In genomic region chr20:51871943-51872342, GRCh38 we compare ENCODE assay signal across 31 cellular contexts.
DNase-seq lines count a peak whose midpoint lies in the region; ATAC-seq, FAIRE-seq and TF ChIP-seq lines count a peak whose summit lies in the region.
"Had no signal": no experiment of that assay in that cellular context is flagged by ENCODE, and none has a peak within 500 bp of the region (broad histone marks: within the 10 kb centered on the region; RNA-seq: fewer than 3 reads in every experiment).

No MANE protein-coding gene starts in this region.

- no peaks in the 10 kb centered on the region for H3K9me3 Mint-ChIP-seq in progenitor cell of endocrine pancreas (ENCODE audit: low read depth)
- H3K9me3 Mint-ChIP-seq: activated naive CD4-positive, alpha-beta T cell treated with anti-CD3 and anti-CD28 coated beads, Interleukin-2, amount 50 U/mL, for 72 hours; activated T-helper 17 cell treated with anti-CD3 and anti-CD28 coated beads, Interleukin-2, amount 50 U/mL, for 72 hours; neural crest cell; stimulated activated effector memory CD8-positive, alpha-beta T cell treated with anti-CD3 and anti-CD28 coated beads, Interleukin-12 subunit alpha, Interleukin-12 subunit beta, amount 100 ng/mL, for 72 hours; WTC11 had no signal

- H3K4me2 ChIP-seq in HCT116 (ENCODE audit: low read length), result peak overlapping the region; percentile 17; the same call in 1 of the 2 replicates
- H3K4me2 ChIP-seq: PC-9 had no signal

- intact Hi-C loops in HCT116 (cut with micrococcal nuclease), result no loop called here

- H3K4me3 ChIP-seq in HCT116 (replicated peaks in 1 of 2; ENCODE audit: low read depth in 1 of 2, low read length in 2 of 2), result no peak overlapping the region
- H3K4me3 ChIP-seq: GM23248, PC-9, right lobe of liver, upper lobe of right lung had no signal

- no peak for ATAC-seq in HCT116
- ATAC-seq: activated naive CD4-positive, alpha-beta T cell treated with anti-CD3 and anti-CD28 coated beads, Interleukin-2, amount 50 U/mL, for 72 hours; activated T-helper 17 cell treated with anti-CD3 and anti-CD28 coated beads, Interleukin-2, amount 50 U/mL, for 72 hours; right lobe of liver; stimulated activated effector memory CD8-positive, alpha-beta T cell treated with anti-CD3 and anti-CD28 coated beads, Interleukin-12 subunit alpha, Interleukin-12 subunit beta, amount 100 ng/mL, for 72 hours; upper lobe of right lung; WTC11 had no signal

- no peak overlapping the region for H2AFZ ChIP-seq in HCT116 (ENCODE audit: low read depth, low read length, poor library complexity, severe bottlenecking)
- H2AFZ ChIP-seq: GM23248, parathyroid adenoma, PC-9 had no signal

- H3K27ac Mint-ChIP-seq in progenitor cell of endocrine pancreas, result peak overlapping the region; percentile 19
- H3K27ac Mint-ChIP-seq: activated naive CD4-positive, alpha-beta T cell treated with anti-CD3 and anti-CD28 coated beads, Interleukin-2, amount 50 U/mL, for 72 hours; activated T-helper 17 cell treated with anti-CD3 and anti-CD28 coated beads, Interleukin-2, amount 50 U/mL, for 72 hours; CD14-positive monocyte; stimulated activated effector memory CD8-positive, alpha-beta T cell treated with anti-CD3 and anti-CD28 coated beads, Interleukin-12 subunit alpha, Interleukin-12 subunit beta, amount 100 ng/mL, for 72 hours; WTC11 had no signal

- POLR2A ChIA-PET in HCT116 (lab: Charles Lee), result no interaction called here

- H4K20me1 ChIP-seq in HCT116 (ENCODE audit: insufficient read depth), result no peaks in the 10 kb centered on the region

- CTCF ChIA-PET in HCT116 (lab: Charles Lee), result no interaction called here

- in situ Hi-C loops in Caki2 (cut with HindIII; ENCODE audit: low pct_unique_long_range_greater_than_20kb, low sequenced_read_pairs), result no loop called here

- H3K9me3 ChIP-seq in HCT116 (ENCODE audit: control insufficient read depth in 1 of 2, insufficient read depth in 1 of 2, low read depth in 1 of 2, low read length in 2 of 2), result no peaks in the 10 kb centered on the region
- H3K9me3 ChIP-seq: right lobe of liver, upper lobe of right lung had no signal

- no peaks in the 10 kb centered on the region for H3K36me3 Mint-ChIP-seq in progenitor cell of endocrine pancreas (ENCODE audit: insufficient read depth)
- H3K36me3 Mint-ChIP-seq: activated naive CD4-positive, alpha-beta T cell treated with anti-CD3 and anti-CD28 coated beads, Interleukin-2, amount 50 U/mL, for 72 hours; CD14-positive monocyte; stimulated activated effector memory CD8-positive, alpha-beta T cell treated with anti-CD3 and anti-CD28 coated beads, Interleukin-12 subunit alpha, Interleukin-12 subunit beta, amount 100 ng/mL, for 72 hours; WTC11 had no signal

- H3K27me3 ChIP-seq in HCT116 (ENCODE audit: insufficient read depth, low read length), result no peaks in the 10 kb centered on the region; the same call in 1 of the 2 replicates
- H3K27me3 ChIP-seq: right lobe of liver, upper lobe of right lung had no signal

- H3K27me3 Mint-ChIP-seq in progenitor cell of endocrine pancreas, result no peaks in the 10 kb centered on the region
- H3K27me3 Mint-ChIP-seq: activated T-helper 17 cell treated with anti-CD3 and anti-CD28 coated beads, Interleukin-2, amount 50 U/mL, for 72 hours had no signal

- DNase-seq in Caki2 (ENCODE audit: low read depth), result peak; percentile 23
- DNase-seq in HCT116 (ENCODE audit: low read depth, low spot score), result no peak
- DNase-seq in epithelial cell of prostate (ENCODE audit: low read depth, low spot score), result peak; percentile 20
- no peak for DNase-seq in progenitor cell of endocrine pancreas (ENCODE audit: low spot score, unreplicated experiment)
- DNase-seq in amniotic stem cell (lab: John Stamatoyannopoulos, UW), result no peak
- DNase-seq in GM19239 (ENCODE audit: insufficient read length, low spot score), result no peak
- DNase-seq in NAMALWA (ENCODE audit: low spot score), result no peak
- DNase-seq: activated CD4-positive, alpha-beta T cell treated with anti-CD3 and anti-CD28 coated beads, Interleukin-2, amount 50 U/mL, for 4 hours; anterior cingulate cortex; effector CD4-positive, alpha-beta T cell; EL; erythroblast; GM23248; mammary epithelial cell; NCI-H1105 treated with DMSO at 0.1 percent for 48 hours; NCI-H446; PC-9; right lobe of liver; Right ventricle myocardium superior; stimulated activated CD4-positive, alpha-beta T cell treated with anti-CD3 and anti-CD28 coated beads, Interleukin-4, amount 100 ng/mL, for 24 hours; substantia nigra; T1000; upper lobe of right lung had no signal

- no peaks in the 10 kb centered on the region for H3K79me2 ChIP-seq in HCT116 (ENCODE audit: insufficient read depth, low read length)
- H3K79me2 ChIP-seq: parathyroid adenoma had no signal

- FAIRE-seq in GM19239 (lab: Jason Lieb, UNC), result no peak
- FAIRE-seq: bronchial epithelial cell had no signal

- no peak for TF ChIP-seq POLR2A in HCT116 (IDR thresholded peaks at IDR 0.05; ENCODE audit: borderline replicate concordance, extremely low read depth, insufficient read depth, insufficient read length)

- TF ChIP-seq CTCF in HCT116 (IDR thresholded peaks at IDR 0.05 in 2 of 3, conservative IDR thresholded peaks at IDR 0.05 in 1 of 3; ENCODE audit: borderline replicate concordance in 1 of 3, insufficient read depth in 1 of 3, low read depth in 2 of 3, low read length in 2 of 3) (no peak), progenitor cell of endocrine pancreas (IDR thresholded peaks at IDR 0.05; ENCODE audit: unreplicated experiment) (no peak)

- H3K4me1 ChIP-seq in HCT116 (ENCODE audit: control insufficient read depth in 1 of 2, insufficient read depth in 2 of 2, low read length in 2 of 2), result no peaks in the 10 kb centered on the region
- H3K4me1 ChIP-seq: parathyroid adenoma, right lobe of liver, upper lobe of right lung had no signal

- H3K4me3 Mint-ChIP-seq in progenitor cell of endocrine pancreas (ENCODE audit: low read depth), result no peak overlapping the region
- H3K4me3 Mint-ChIP-seq: activated T-helper 17 cell treated with anti-CD3 and anti-CD28 coated beads, Interleukin-2, amount 50 U/mL, for 72 hours; CD14-positive monocyte; neural crest cell; stimulated activated effector memory CD8-positive, alpha-beta T cell treated with anti-CD3 and anti-CD28 coated beads, Interleukin-12 subunit alpha, Interleukin-12 subunit beta, amount 100 ng/mL, for 72 hours; WTC11 had no signal

- H3K36me3 ChIP-seq in HCT116 (ENCODE audit: control insufficient read depth in 1 of 2, insufficient read depth in 2 of 2, low read length in 2 of 2), result no peaks in the 10 kb centered on the region
- H3K36me3 ChIP-seq: right lobe of liver, upper lobe of right lung had no signal

- peaks cover 3% of the 10 kb centered on the region for H3K4me1 Mint-ChIP-seq in progenitor cell of endocrine pancreas (ENCODE audit: low read depth)
- H3K4me1 Mint-ChIP-seq: activated T-helper 17 cell treated with anti-CD3 and anti-CD28 coated beads, Interleukin-2, amount 50 U/mL, for 72 hours; CD14-positive monocyte; stimulated activated effector memory CD8-positive, alpha-beta T cell treated with anti-CD3 and anti-CD28 coated beads, Interleukin-12 subunit alpha, Interleukin-12 subunit beta, amount 100 ng/mL, for 72 hours; WTC11 had no signal

- H3K27ac ChIP-seq in HCT116 (ENCODE audit: low read depth, low read length) (no peak overlapping the region), epithelial cell of prostate (no peak overlapping the region)
- H3K27ac ChIP-seq: GM23248, parathyroid adenoma, PC-9, right lobe of liver, upper lobe of right lung had no signal

- no TSS peak for BruUV-seq in HCT116 (replicated peaks; lab: Mats Ljungman, UMichigan)

- H3K9me2 ChIP-seq in HCT116 (ENCODE audit: insufficient read depth), result no peaks in the 10 kb centered on the region

- RAD21 ChIA-PET in HCT116 (lab: Charles Lee; ENCODE audit: low non-redundant PET in 1 of 2, low total read pairs in 2 of 2, uncharacterized antibody in 2 of 2, unreplicated experiment in 2 of 2), result no interaction called here

- H3K9ac ChIP-seq in HCT116 (ENCODE audit: low read length), result no peak overlapping the region
- H3K9ac ChIP-seq: GM23248, parathyroid adenoma had no signal

- no peak for TF ChIP-seq RAD21 in HCT116 (IDR thresholded peaks at IDR 0.05; ENCODE audit: low read depth)

TF ChIP-seq in HCT116, 20 proteins besides CTCF, POLR2A, EP300 and RAD21 (continues in another document):
- TF ChIP-seq CBX3 (IDR thresholded peaks at IDR 0.05; ENCODE audit: low read depth), result no peak
- TF ChIP-seq, protein P1, sequence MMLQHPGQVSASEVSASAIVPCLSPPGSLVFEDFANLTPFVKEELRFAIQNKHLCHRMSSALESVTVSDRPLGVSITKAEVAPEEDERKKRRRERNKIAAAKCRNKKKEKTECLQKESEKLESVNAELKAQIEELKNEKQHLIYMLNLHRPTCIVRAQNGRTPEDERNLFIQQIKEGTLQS (IDR thresholded peaks at IDR 0.05), result no peak
- TF ChIP-seq, protein P2, sequence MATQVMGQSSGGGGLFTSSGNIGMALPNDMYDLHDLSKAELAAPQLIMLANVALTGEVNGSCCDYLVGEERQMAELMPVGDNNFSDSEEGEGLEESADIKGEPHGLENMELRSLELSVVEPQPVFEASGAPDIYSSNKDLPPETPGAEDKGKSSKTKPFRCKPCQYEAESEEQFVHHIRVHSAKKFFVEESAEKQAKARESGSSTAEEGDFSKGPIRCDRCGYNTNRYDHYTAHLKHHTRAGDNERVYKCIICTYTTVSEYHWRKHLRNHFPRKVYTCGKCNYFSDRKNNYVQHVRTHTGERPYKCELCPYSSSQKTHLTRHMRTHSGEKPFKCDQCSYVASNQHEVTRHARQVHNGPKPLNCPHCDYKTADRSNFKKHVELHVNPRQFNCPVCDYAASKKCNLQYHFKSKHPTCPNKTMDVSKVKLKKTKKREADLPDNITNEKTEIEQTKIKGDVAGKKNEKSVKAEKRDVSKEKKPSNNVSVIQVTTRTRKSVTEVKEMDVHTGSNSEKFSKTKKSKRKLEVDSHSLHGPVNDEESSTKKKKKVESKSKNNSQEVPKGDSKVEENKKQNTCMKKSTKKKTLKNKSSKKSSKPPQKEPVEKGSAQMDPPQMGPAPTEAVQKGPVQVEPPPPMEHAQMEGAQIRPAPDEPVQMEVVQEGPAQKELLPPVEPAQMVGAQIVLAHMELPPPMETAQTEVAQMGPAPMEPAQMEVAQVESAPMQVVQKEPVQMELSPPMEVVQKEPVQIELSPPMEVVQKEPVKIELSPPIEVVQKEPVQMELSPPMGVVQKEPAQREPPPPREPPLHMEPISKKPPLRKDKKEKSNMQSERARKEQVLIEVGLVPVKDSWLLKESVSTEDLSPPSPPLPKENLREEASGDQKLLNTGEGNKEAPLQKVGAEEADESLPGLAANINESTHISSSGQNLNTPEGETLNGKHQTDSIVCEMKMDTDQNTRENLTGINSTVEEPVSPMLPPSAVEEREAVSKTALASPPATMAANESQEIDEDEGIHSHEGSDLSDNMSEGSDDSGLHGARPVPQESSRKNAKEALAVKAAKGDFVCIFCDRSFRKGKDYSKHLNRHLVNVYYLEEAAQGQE (IDR thresholded peaks at IDR 0.05; ENCODE audit: low read depth), result no peak
- TF ChIP-seq FOSL1 (IDR thresholded peaks at IDR 0.05; ENCODE audit: low read depth), result no peak
- no peak for TF ChIP-seq POLR2AphosphoS5 (IDR thresholded peaks at IDR 0.05; ENCODE audit: low read depth, low read length)
- TF ChIP-seq SIN3A (IDR thresholded peaks at IDR 0.05; ENCODE audit: low read depth), result no peak
- TF ChIP-seq ZFX (IDR thresholded peaks at IDR 0.05), result no peak
- no peak for TF ChIP-seq EZH2phosphoT487 (IDR thresholded peaks at IDR 0.05; ENCODE audit: borderline replicate concordance)
- no peak for TF ChIP-seq ELF1 (IDR thresholded peaks at IDR 0.05; ENCODE audit: borderline replicate concordance, low read depth)

Comparison
In these comparisons a context has a peak if more than half of its experiments do, and no peak if none do; other contexts are left out.
1. DNase-seq: peak in Caki2 (single experiment) and epithelial cell of prostate (single experiment); none in HCT116 (single experiment), progenitor cell of endocrine pancreas (single experiment), amniotic stem cell (single experiment), GM19239 (single experiment) and NAMALWA (single experiment).